1 cellular context compared by ENCODE assay signal in the genomic region with DNA sequence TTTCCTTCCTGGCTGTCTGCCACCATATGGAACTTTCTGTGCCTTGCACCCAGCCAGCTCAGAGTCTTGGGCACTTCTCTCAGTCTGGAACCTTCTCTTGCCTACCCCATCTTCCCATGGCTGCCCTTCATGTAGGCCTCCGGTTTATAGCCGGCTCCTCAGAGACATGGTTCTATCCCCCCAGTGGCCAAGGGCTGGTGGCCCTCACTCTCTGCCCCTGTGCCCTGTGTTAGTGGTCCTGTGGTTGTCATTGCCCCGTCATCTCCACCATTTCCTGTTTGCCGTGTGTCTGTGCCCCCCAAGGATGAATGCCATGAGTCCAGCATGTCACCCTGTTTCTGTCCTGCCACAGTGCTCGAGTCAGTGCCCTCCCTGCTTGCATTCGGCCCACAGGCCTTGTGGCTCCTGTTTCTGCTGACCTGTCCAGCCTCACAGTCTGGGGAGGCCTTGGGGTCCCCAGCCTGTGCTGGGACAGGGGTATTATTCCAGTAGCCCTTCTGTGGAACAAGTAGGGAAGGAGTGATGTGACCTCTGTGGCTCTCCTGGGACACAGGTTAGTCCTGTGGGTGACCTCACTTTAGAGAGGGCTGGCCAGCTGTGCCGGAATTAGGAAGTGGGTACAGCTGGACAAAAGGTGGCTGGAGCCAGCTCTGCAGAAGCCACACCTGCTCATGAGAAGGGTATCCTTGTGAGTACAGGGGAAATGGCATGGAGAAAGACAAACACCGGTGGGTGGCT.
TF ChIP-seq lines count a peak whose summit lies in the region.

No MANE protein-coding gene starts in this region.

TF ChIP-seq in H1, 55 proteins besides CTCF, POLR2A, EP300 and RAD21:
- TF ChIP-seq, protein P1, sequence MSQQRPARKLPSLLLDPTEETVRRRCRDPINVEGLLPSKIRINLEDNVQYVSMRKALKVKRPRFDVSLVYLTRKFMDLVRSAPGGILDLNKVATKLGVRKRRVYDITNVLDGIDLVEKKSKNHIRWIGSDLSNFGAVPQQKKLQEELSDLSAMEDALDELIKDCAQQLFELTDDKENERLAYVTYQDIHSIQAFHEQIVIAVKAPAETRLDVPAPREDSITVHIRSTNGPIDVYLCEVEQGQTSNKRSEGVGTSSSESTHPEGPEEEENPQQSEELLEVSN (IDR thresholded peaks at IDR 0.05): no peak
- TF ChIP-seq SP1 (IDR thresholded peaks at IDR 0.05; ENCODE audit: low read depth, low read length): no peak
- no peak for TF ChIP-seq JUN (IDR thresholded peaks at IDR 0.05; ENCODE audit: low read depth, low read length)
- no peak for TF ChIP-seq EZH2 (IDR thresholded peaks at IDR 0.05; ENCODE audit: low read depth, low read length, severe bottlenecking)
- no peak for TF ChIP-seq GABPA (IDR thresholded peaks at IDR 0.05; ENCODE audit: borderline replicate concordance, insufficient read depth, low read length)
- TF ChIP-seq TBP (IDR thresholded peaks at IDR 0.05; ENCODE audit: low read depth, low read length): no peak
- no peak for TF ChIP-seq BCL11A (IDR thresholded peaks at IDR 0.05; ENCODE audit: low read depth in 2 of 2, low read length in 2 of 2)
- TF ChIP-seq TEAD4 (IDR thresholded peaks at IDR 0.05; ENCODE audit: low read depth, low read length): no peak
- no peak for TF ChIP-seq RFX5 (IDR thresholded peaks at IDR 0.05; ENCODE audit: borderline replicate concordance, low read depth, low read length)
- TF ChIP-seq EGR1 (IDR thresholded peaks at IDR 0.05; ENCODE audit: borderline replicate concordance, low read depth, low read length): no peak
- TF ChIP-seq SUZ12 (IDR thresholded peaks at IDR 0.05; ENCODE audit: low read length): no peak
- no peak for TF ChIP-seq BRCA1 (IDR thresholded peaks at IDR 0.05; ENCODE audit: low read depth, low read length)
- TF ChIP-seq, protein P2, sequence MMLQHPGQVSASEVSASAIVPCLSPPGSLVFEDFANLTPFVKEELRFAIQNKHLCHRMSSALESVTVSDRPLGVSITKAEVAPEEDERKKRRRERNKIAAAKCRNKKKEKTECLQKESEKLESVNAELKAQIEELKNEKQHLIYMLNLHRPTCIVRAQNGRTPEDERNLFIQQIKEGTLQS (IDR thresholded peaks at IDR 0.05; ENCODE audit: insufficient read depth, low read depth, low read length): no peak
- TF ChIP-seq CEBPB (IDR thresholded peaks at IDR 0.05; ENCODE audit: low read depth, low read length): no peak
- TF ChIP-seq JUND (IDR thresholded peaks at IDR 0.05; ENCODE audit: low read length): no peak
- no peak for TF ChIP-seq MAFK (IDR thresholded peaks at IDR 0.05; ENCODE audit: low read depth, low read length)
